Comparison of ENCODE assay signal across 8 cellular contexts in genomic region chr13:114120486-114121430, GRCh38. TPM values are rescaled to one million over a fixed set of nuclear protein-coding genes. Genes with fewer than 3 reads are reported as not detected.
DNase-seq lines count a peak whose midpoint lies in the region; ATAC-seq and TF ChIP-seq lines count a peak whose summit lies in the region.

No MANE protein-coding gene starts in this region.

- no peak overlapping the region for H2BK12ac ChIP-seq in H9 (ENCODE audit: insufficient read length, low read depth, low read length)

- no peaks in the 10 kb centered on the region; the same call in 1 of the 2 replicates for H3K79me2 ChIP-seq in H9 (ENCODE audit: insufficient read depth, low read length)

- BruUV-seq in A673 (replicated peaks; lab: Mats Ljungman, UMichigan) = no TSS peak

- peaks cover 0 to 11% (median 8%) of the 10 kb centered on the region in 3 experiments; a peak in 2 of 7 replicates for H3K36me3 Mint-ChIP-seq in H9 (ENCODE audit: insufficient read depth in 1 of 3, low read depth in 3 of 3)
- peaks cover 6% of the 10 kb centered on the region for H3K36me3 Mint-ChIP-seq in natural killer cell treated with Interleukin-12 subunit alpha and Interleukin-12 subunit beta and Interleukin-15 and Interleukin-18, amount 100 ng/mL, for 72 hours

- no peaks in the 10 kb centered on the region for H4K20me1 ChIP-seq in H9 (ENCODE audit: control insufficient read depth, insufficient read depth, insufficient read length)

- no peak overlapping the region for H4K91ac ChIP-seq in H9 (ENCODE audit: insufficient read length, low read depth, low read length)

- TF ChIP-seq CTCF in A673 (conservative IDR thresholded peaks at IDR 0.05; ENCODE audit: low read depth, low read length) (no peak), H9 (conservative IDR thresholded peaks at IDR 0.05) (no peak)

- H2BK15ac ChIP-seq in H9 (ENCODE audit: low read depth, low read length) = no peak overlapping the region

- no peak overlapping the region for H3K4me3 ChIP-seq in A673 (ENCODE audit: low read depth, low read length, poor library complexity, severe bottlenecking)

- CTCF ChIA-PET in A673 (lab: Charles Lee) = no interaction called here

- no peak overlapping the region for H3K14ac ChIP-seq in H9 (ENCODE audit: insufficient read depth, low read length)

- H3K56ac ChIP-seq in H9 (ENCODE audit: insufficient read length, low read depth, low read length) = no peak overlapping the region

- H3K27me3 ChIP-seq in A673 (replicated peaks; ENCODE audit: insufficient read depth, low read depth, low read length, poor library complexity) (no peaks in the 10 kb centered on the region), H9 (ENCODE audit: insufficient read depth, low read length) (no peaks in the 10 kb centered on the region)

- H3K4me3 Mint-ChIP-seq in H9 = peak overlapping the region; percentile 33 to 68; a peak in 4 of 5 replicates
- peak overlapping the region; percentile 83 for H3K4me3 Mint-ChIP-seq in natural killer cell treated with Interleukin-12 subunit alpha and Interleukin-12 subunit beta and Interleukin-15 and Interleukin-18, amount 100 ng/mL, for 72 hours

- no peak overlapping the region for H3K23ac ChIP-seq in H9 (ENCODE audit: insufficient read length, low read depth, low read length)

- H3K4ac ChIP-seq in H9 (ENCODE audit: low read depth, low read length) = no peak overlapping the region

- H3K27ac Mint-ChIP-seq in H9 = peak overlapping the region; percentile 21 to 76 (median 30); a peak in 4 of 7 replicates
- H3K27ac Mint-ChIP-seq in natural killer cell treated with Interleukin-12 subunit alpha and Interleukin-12 subunit beta and Interleukin-15 and Interleukin-18, amount 100 ng/mL, for 72 hours = peak overlapping the region; percentile 95 to 97

- H3K27ac ChIP-seq in A673 (ENCODE audit: low read depth, low read length, poor library complexity, severe bottlenecking) = peak overlapping the region; percentile 78
- H3K27ac ChIP-seq in H9 (ENCODE audit: insufficient read length, low read depth, low read length) = peak overlapping the region; percentile 15
- H3K27ac ChIP-seq in cingulate gyrus (ENCODE audit: low read depth, low read length) = peak overlapping the region; percentile 12

- no peak overlapping the region for H3K4me2 ChIP-seq in H9 (ENCODE audit: insufficient read depth, insufficient read length, low read length)

- H4K8ac ChIP-seq in H9 (replicated peaks; ENCODE audit: insufficient read length, low read depth, low read length) = no peak overlapping the region

- peaks cover 47% of the 10 kb centered on the region for H3K4me1 ChIP-seq in A673 (ENCODE audit: insufficient read depth, low read length, poor library complexity, severe bottlenecking)
- no peaks in the 10 kb centered on the region; the same call in 1 of the 2 replicates for H3K4me1 ChIP-seq in H9 (ENCODE audit: insufficient read depth, low read length)

- H3K9me3 ChIP-seq in A673 (ENCODE audit: low read depth, low read length, poor library complexity, severe bottlenecking) (no peaks in the 10 kb centered on the region), H9 (ENCODE audit: control insufficient read depth, low read depth, low read length) (no peaks in the 10 kb centered on the region)

- H2BK5ac ChIP-seq in H9 (ENCODE audit: insufficient read length, low read length) = no peak overlapping the region

- ATAC-seq in natural killer cell treated with Interleukin-12 subunit alpha and Interleukin-12 subunit beta and Interleukin-15 and Interleukin-18, amount 100 ng/mL, for 72 hours = no peak
- ATAC-seq in GM21619 (IDR thresholded peaks at IDR 0.05; ENCODE audit: unreplicated experiment) = no peak
- no peak for ATAC-seq in GM18867 (IDR thresholded peaks at IDR 0.05; ENCODE audit: unreplicated experiment)

- no peak overlapping the region for H2AK5ac ChIP-seq in H9 (ENCODE audit: insufficient read length, low read length)

- no peak overlapping the region for H2AFZ ChIP-seq in H9 (ENCODE audit: low read length)

- no peak overlapping the region for H2BK20ac ChIP-seq in H9 (ENCODE audit: low read depth, low read length, poor library complexity, severe bottlenecking)

- H3K4me1 Mint-ChIP-seq in H9 = peaks cover 26% of the 10 kb centered on the region in 2 experiments
- H3K4me1 Mint-ChIP-seq in natural killer cell treated with Interleukin-12 subunit alpha and Interleukin-12 subunit beta and Interleukin-15 and Interleukin-18, amount 100 ng/mL, for 72 hours (ENCODE audit: low read depth in 2 of 2) = peaks cover 39 to 42% of the 10 kb centered on the region in 2 donors

- WGBS in H9 (ENCODE audit: extremely low coverage, insufficient read length, low lambda C conversion rate) = no CpG with 5 or more reads among the region's 28 CpGs

- POLR2A ChIA-PET in A673 (lab: Charles Lee; ENCODE audit: low non-redundant PET) = no interaction called here

- intact Hi-C loops in A673 (cut with micrococcal nuclease; ENCODE audit: unreplicated experiment) = no loop called here

- peaks cover 0 to 7% of the 10 kb centered on the region in 2 experiments; a peak in 3 of 5 replicates for H3K9me3 Mint-ChIP-seq in H9
- no peaks in the 10 kb centered on the region for H3K9me3 Mint-ChIP-seq in natural killer cell treated with Interleukin-12 subunit alpha and Interleukin-12 subunit beta and Interleukin-15 and Interleukin-18, amount 100 ng/mL, for 72 hours

- no peaks in the 10 kb centered on the region for H3K23me2 ChIP-seq in H9 (ENCODE audit: insufficient read length, low read depth, low read length, poor library complexity, severe bottlenecking)

- no peak overlapping the region for H4K5ac ChIP-seq in H9 (ENCODE audit: insufficient read length, low read depth, low read length)

- no peak overlapping the region for H3T11ph ChIP-seq in H9 (ENCODE audit: low read length)

- H3K27me3 Mint-ChIP-seq in H9 (ENCODE audit: low read depth) = no peaks in the 10 kb centered on the region; the same call in 1 of the 2 replicates
- H3K27me3 Mint-ChIP-seq in natural killer cell treated with Interleukin-12 subunit alpha and Interleukin-12 subunit beta and Interleukin-15 and Interleukin-18, amount 100 ng/mL, for 72 hours = no peaks in the 10 kb centered on the region

- no peak overlapping the region for H2BK120ac ChIP-seq in H9 (ENCODE audit: low read depth, low read length, poor library complexity, severe bottlenecking)

- DNase-seq in A673 (ENCODE audit: low spot score) = no peak
- DNase-seq in H9 = no peak
- DNase-seq in natural killer cell treated with Interleukin-12 subunit alpha and Interleukin-12 subunit beta and Interleukin-15 and Interleukin-18, amount 100 ng/mL, for 72 hours (ENCODE audit: low spot score) = no peak
- no peak for DNase-seq in activated CD4-positive, CD25-positive, alpha-beta regulatory T cell treated with anti-CD3 and anti-CD28 coated beads, Interleukin-2, amount 50 U/mL, for 72 hours
- no peak for DNase-seq in SW 1271 (lab: John Stamatoyannopoulos, UW)

- no peaks in the 10 kb centered on the region for H3K79me1 ChIP-seq in H9 (ENCODE audit: insufficient read depth, low read depth, low read length, poor library complexity, severe bottlenecking)

- no peak overlapping the region for H3K9ac ChIP-seq in H9 (ENCODE audit: extremely low read depth, insufficient read length, low read length)

- no peaks in the 10 kb centered on the region for H3K36me3 ChIP-seq in A673 (ENCODE audit: insufficient read depth, low read length, poor library complexity, severe bottlenecking)

- no peak overlapping the region for H3K18ac ChIP-seq in H9 (ENCODE audit: insufficient read length, low read depth, low read length)

RNA-seq across cellular contexts. Expression of gene RASA3, which starts 11.7 kb away (rescaled TPM):
- total RNA-seq in A673 (2021) (22.1 and 24.1 TPM in 2 replicates), H9 (2021) (11.7 and 12.3 TPM in 2 replicates)
- total RNA-seq in natural killer cell treated with Interleukin-12 subunit alpha and Interleukin-12 subunit beta and Interleukin-15 and Interleukin-18, amount 100 ng/mL, for 72 hours = 10 to 100 TPM in 1 of 2 donors, 1 to 10 TPM in 1; 6.9 to 11.7 TPM

RNA-seq across cellular contexts. Expression of gene CFAP97D2, which starts 58.3 kb away (rescaled TPM):
- total RNA-seq in A673 (2021) (not detected in 2 replicates), H9 (2021) (not detected in 2 replicates)
- total RNA-seq in natural killer cell treated with Interleukin-12 subunit alpha and Interleukin-12 subunit beta and Interleukin-15 and Interleukin-18, amount 100 ng/mL, for 72 hours = not detected

Comparison
In these comparisons a context has a peak if more than half of its experiments do, and no peak if none do; other contexts are left out.
1. H3K27ac ChIP-seq: peak in every context shown above with its lines; median percentile 78 in A673; 15 in H9; 12 in cingulate gyrus.